ENCODE assay signal across 31 cellular contexts in the genomic region with DNA sequence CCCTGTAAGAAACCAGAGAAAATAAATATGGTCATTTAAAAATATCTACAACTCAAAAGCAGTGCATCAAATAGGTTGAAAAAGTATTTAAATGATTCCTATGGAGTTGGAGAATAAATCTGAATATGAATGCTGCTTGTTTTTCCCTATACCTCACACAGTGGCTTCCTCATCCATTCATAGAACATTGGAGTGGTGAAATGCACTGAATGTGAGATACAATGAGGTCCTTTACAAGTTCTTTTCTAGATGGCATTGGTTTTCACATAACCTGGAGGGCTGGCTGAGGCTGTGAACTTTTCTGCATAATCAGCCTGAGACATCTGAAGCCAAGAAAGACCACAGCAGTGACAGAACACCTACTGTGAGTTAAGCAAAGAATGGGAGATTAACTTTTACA.
"Had no signal": no experiment of that assay in that cellular context is flagged by ENCODE, and none has a peak within 500 bp of the region (broad histone marks: within the 10 kb centered on the region; RNA-seq: fewer than 3 reads in every experiment).

No MANE protein-coding gene starts in this region.

- H3K9me3 ChIP-seq: MG63 had no signal

- H3K36me3 Mint-ChIP-seq: activated naive CD4-positive, alpha-beta T cell treated with anti-CD3 and anti-CD28 coated beads, Interleukin-2, amount 50 U/mL, for 24 hours; activated naive CD8-positive, alpha-beta T cell treated with anti-CD3 and anti-CD28 coated beads, Interleukin-2, amount 10 ng/mL, durations not matched to agents 7 days and 5 days had no signal

- H3K4me3 Mint-ChIP-seq: activated CD4-positive, alpha-beta T cell treated with anti-CD3 and anti-CD28 coated beads, Interleukin-2, amount 10 ng/mL, durations not matched to agents 24 days and 14 days; activated CD8-positive, alpha-beta T cell treated with anti-CD3 and anti-CD28 coated beads for 36 hours; activated naive CD4-positive, alpha-beta T cell treated with anti-CD3 and anti-CD28 coated beads, Interleukin-2, amount 50 U/mL, for 24 hours; activated naive CD8-positive, alpha-beta T cell treated with anti-CD3 and anti-CD28 coated beads, Interleukin-2, amount 10 ng/mL, durations not matched to agents 7 days and 5 days; activated T-cell treated with anti-CD3 and anti-CD28 coated beads, Interleukin-2, amount 50 U/mL, for 24 hours; central memory CD8-positive, alpha-beta T cell had no signal

- H3K27me3 Mint-ChIP-seq: activated CD4-positive, alpha-beta T cell treated with anti-CD3 and anti-CD28 coated beads, Interleukin-2, amount 10 ng/mL, durations not matched to agents 24 days and 14 days; activated CD8-positive, alpha-beta T cell treated with anti-CD3 and anti-CD28 coated beads for 36 hours; activated naive CD4-positive, alpha-beta T cell treated with anti-CD3 and anti-CD28 coated beads, Interleukin-2, amount 50 U/mL, for 24 hours; activated naive CD8-positive, alpha-beta T cell treated with anti-CD3 and anti-CD28 coated beads, Interleukin-2, amount 10 ng/mL, durations not matched to agents 7 days and 5 days; central memory CD8-positive, alpha-beta T cell had no signal

- ATAC-seq: activated CD8-positive, alpha-beta T cell treated with anti-CD3 and anti-CD28 coated beads for 36 hours; Right ventricle myocardium inferior had no signal

- H3K4me1 Mint-ChIP-seq: activated CD4-positive, alpha-beta T cell treated with anti-CD3 and anti-CD28 coated beads, Interleukin-2, amount 10 ng/mL, durations not matched to agents 24 days and 14 days; activated naive CD4-positive, alpha-beta T cell treated with anti-CD3 and anti-CD28 coated beads, Interleukin-2, amount 50 U/mL, for 24 hours; activated naive CD8-positive, alpha-beta T cell treated with anti-CD3 and anti-CD28 coated beads, Interleukin-2, amount 10 ng/mL, durations not matched to agents 7 days and 5 days; central memory CD8-positive, alpha-beta T cell had no signal

- H3K27me3 ChIP-seq: ascending aorta, cardiac muscle cell, MG63 had no signal

- H3K36me3 ChIP-seq: ascending aorta, cardiac muscle cell, MG63, WERI-Rb-1 had no signal

- H3K27ac Mint-ChIP-seq: activated CD4-positive, alpha-beta T cell treated with anti-CD3 and anti-CD28 coated beads, Interleukin-2, amount 10 ng/mL, durations not matched to agents 24 days and 14 days; activated CD8-positive, alpha-beta T cell treated with anti-CD3 and anti-CD28 coated beads for 36 hours; activated naive CD4-positive, alpha-beta T cell treated with anti-CD3 and anti-CD28 coated beads, Interleukin-2, amount 50 U/mL, for 24 hours; activated naive CD8-positive, alpha-beta T cell treated with anti-CD3 and anti-CD28 coated beads, Interleukin-2, amount 10 ng/mL, durations not matched to agents 7 days and 5 days; activated T-cell treated with anti-CD3 and anti-CD28 coated beads, Interleukin-2, amount 50 U/mL, for 24 hours; activated T-helper 2 cell treated with anti-CD3 and anti-CD28 coated beads, Interferon-gamma antibody, Interleukin-2, Interleukin-4, amounts not matched to agents 10 μg/mL and 5 μg/mL and 100 μg/mL, durations not matched to agents 14 hours and 24 hours and 36 hours had no signal

- H3K4me3 ChIP-seq: ascending aorta, cardiac muscle cell, MG63, PC-9 had no signal

- DNase-seq: activated CD4-positive, alpha-beta T cell treated with anti-CD3 and anti-CD28 coated beads, Interleukin-2, amount 10 ng/mL, durations not matched to agents 24 days and 14 days; activated CD4-positive, alpha-beta T cell treated with anti-CD3 and anti-CD28 coated beads, Interleukin-2, amount 50 U/mL, for 4 hours; activated CD8-positive, alpha-beta T cell treated with anti-CD3 and anti-CD28 coated beads for 36 hours; activated gamma-delta T cell; activated naive CD4-positive, alpha-beta T cell treated with Interleukin-2 at 50 U/mL for 16 hours; activated naive CD8-positive, alpha-beta T cell treated with anti-CD3 and anti-CD28 coated beads, Interleukin-2, amount 10 ng/mL, durations not matched to agents 7 days and 5 days; activated T-cell treated with anti-CD3 and anti-CD28 coated beads, Interleukin-2, amount 50 U/mL, for 24 hours; amygdala; MG63; NCI-H1048; NCI-H1105 treated with DMSO at 0.1 percent for 48 hours; NCI-H1436; NCI-H1694; NCI-H1930; NCI-H2081 treated with DMSO at 0.1 percent for 48 hours; NCI-H510A; NCI-H526; NCI-H748 treated with DMSO at 0.1 percent for 48 hours; NK-92 treated with Interleukin-12 subunit alpha and Interleukin-12 subunit beta, amount 100 ng/mL, for 24 hours; PC-9; SIG-M5; SW 1271; T1000; WERI-Rb-1 had no signal

- H3K9me3 Mint-ChIP-seq: activated CD4-positive, alpha-beta T cell treated with anti-CD3 and anti-CD28 coated beads, Interleukin-2, amount 10 ng/mL, durations not matched to agents 24 days and 14 days; activated naive CD4-positive, alpha-beta T cell treated with anti-CD3 and anti-CD28 coated beads, Interleukin-2, amount 50 U/mL, for 24 hours; activated T-helper 2 cell treated with anti-CD3 and anti-CD28 coated beads, Interferon-gamma antibody, Interleukin-2, Interleukin-4, amounts not matched to agents 10 μg/mL and 5 μg/mL and 100 μg/mL, durations not matched to agents 14 hours and 24 hours and 36 hours had no signal

- H3K4me1 ChIP-seq: ascending aorta had no signal

- H3K27ac ChIP-seq: ascending aorta, cardiac muscle cell, PC-9, RWPE1, WERI-Rb-1 had no signal
